Comparison of ENCODE assay signal across 24 cellular contexts in the genomic region with DNA sequence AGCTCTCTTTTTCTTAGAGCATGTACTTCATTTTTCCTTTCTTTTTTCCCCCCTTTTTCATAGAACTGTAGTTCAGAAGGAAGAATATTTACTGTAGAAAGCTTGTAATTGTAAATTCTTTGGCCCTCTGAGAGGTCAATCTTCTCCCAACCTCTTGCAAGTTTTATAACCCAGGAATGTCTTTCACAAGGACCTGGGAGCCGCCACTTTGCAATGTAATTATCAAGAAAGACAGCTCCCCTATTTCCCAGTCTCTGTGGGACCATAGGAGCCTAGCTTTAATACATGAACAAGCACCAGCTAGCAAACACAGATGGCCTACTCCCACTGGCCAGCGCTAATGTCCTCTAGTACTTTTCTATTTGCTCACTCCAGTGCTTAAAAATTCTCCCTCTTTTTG.
"Had no signal": no experiment of that assay in that cellular context is flagged by ENCODE, and none has a peak within 500 bp of the region (broad histone marks: within the 10 kb centered on the region; RNA-seq: fewer than 3 reads in every experiment).

No MANE protein-coding gene starts in this region.

- H3K9me3 ChIP-seq: esophagus muscularis mucosa, ovary, right lobe of liver, thoracic aorta had no signal

- H3K36me3 ChIP-seq: brain microvascular endothelial cell, esophagus muscularis mucosa, heart right ventricle, ovary, right lobe of liver, spleen, thoracic aorta, upper lobe of right lung had no signal

- H3K27ac Mint-ChIP-seq: activated CD4-positive, alpha-beta T cell treated with anti-CD3 and anti-CD28 coated beads, Interleukin-2, amount 10 ng/mL, durations not matched to agents 24 days and 14 days; activated CD8-positive, alpha-beta T cell treated with anti-CD3 and anti-CD28 coated beads for 36 hours; activated naive CD4-positive, alpha-beta T cell treated with anti-CD3 and anti-CD28 coated beads for 36 hours; activated T-cell treated with anti-CD3 and anti-CD28 coated beads, Interleukin-2, amount 50 U/mL, for 24 hours; activated T-helper 2 cell treated with anti-CD3 and anti-CD28 coated beads, Interferon-gamma antibody, Interleukin-2, Interleukin-4, amounts not matched to agents 10 μg/mL and 5 μg/mL and 100 μg/mL, durations not matched to agents 14 hours and 24 hours and 36 hours; dendritic cell treated with granulocyte-macrophage colony-stimulating factor and Interleukin-4, amounts not matched to agents 40 ng/mL and 50 ng/mL, for 4 days; immature natural killer cell had no signal

- H3K9me3 Mint-ChIP-seq: central memory CD8-positive, alpha-beta T cell; immature natural killer cell; stimulated activated naive B cell treated with anti-CD40 and anti-IgM and Interleukin-4, amounts not matched to agents 10 μg/mL and 1 μg/mL and 100 μg/mL, for 72 hours had no signal

- DNase-seq: activated CD4-positive, alpha-beta T cell treated with anti-CD3 and anti-CD28 coated beads, Interleukin-2, amount 10 ng/mL, durations not matched to agents 24 days and 14 days; activated CD8-positive, alpha-beta T cell treated with anti-CD3 and anti-CD28 coated beads for 36 hours; activated naive CD4-positive, alpha-beta T cell treated with anti-CD3 and anti-CD28 coated beads for 36 hours; activated T-cell treated with anti-CD3 and anti-CD28 coated beads, Interleukin-2, amount 50 U/mL, for 24 hours; aorta; brain microvascular endothelial cell; effector CD8-positive, alpha-beta T cell; heart right ventricle; immature natural killer cell; mesendoderm; naive thymus-derived CD4-positive, alpha-beta T cell; ovary; right lobe of liver; spleen; stimulated activated CD4-positive, alpha-beta T cell treated with anti-CD3 and anti-CD28 coated beads, Interleukin-4, amount 100 ng/mL, for 4 hours; stimulated activated naive B cell treated with anti-CD40 and anti-IgM and Interleukin-4, amounts not matched to agents 10 μg/mL and 1 μg/mL and 100 μg/mL, for 72 hours; T-helper 1 cell; T-helper 9 cell; upper lobe of right lung had no signal

- H3K4me3 ChIP-seq: esophagus muscularis mucosa, heart right ventricle, ovary, right lobe of liver, spleen, thoracic aorta, upper lobe of right lung had no signal

- H3K27me3 Mint-ChIP-seq: activated CD4-positive, alpha-beta T cell treated with anti-CD3 and anti-CD28 coated beads, Interleukin-2, amount 10 ng/mL, durations not matched to agents 24 days and 14 days; activated CD8-positive, alpha-beta T cell treated with anti-CD3 and anti-CD28 coated beads for 36 hours; activated T-cell treated with anti-CD3 and anti-CD28 coated beads, Interleukin-2, amount 50 U/mL, for 24 hours; central memory CD8-positive, alpha-beta T cell; naive thymus-derived CD4-positive, alpha-beta T cell; stimulated activated naive B cell treated with anti-CD40 and anti-IgM and Interleukin-4, amounts not matched to agents 10 μg/mL and 1 μg/mL and 100 μg/mL, for 72 hours had no signal

- H3K27ac ChIP-seq: brain microvascular endothelial cell, esophagus muscularis mucosa, heart right ventricle, ovary, right lobe of liver, thoracic aorta, upper lobe of right lung had no signal

- H3K4me1 ChIP-seq: esophagus muscularis mucosa, right lobe of liver, upper lobe of right lung had no signal

- H3K4me3 Mint-ChIP-seq: activated CD4-positive, alpha-beta T cell treated with anti-CD3 and anti-CD28 coated beads, Interleukin-2, amount 10 ng/mL, durations not matched to agents 24 days and 14 days; activated CD8-positive, alpha-beta T cell treated with anti-CD3 and anti-CD28 coated beads for 36 hours; activated naive CD4-positive, alpha-beta T cell treated with anti-CD3 and anti-CD28 coated beads for 36 hours; activated T-cell treated with anti-CD3 and anti-CD28 coated beads, Interleukin-2, amount 50 U/mL, for 24 hours; central memory CD8-positive, alpha-beta T cell; dendritic cell treated with granulocyte-macrophage colony-stimulating factor and Interleukin-4, amounts not matched to agents 40 ng/mL and 50 ng/mL, for 4 days; immature natural killer cell; naive thymus-derived CD4-positive, alpha-beta T cell; stimulated activated naive B cell treated with anti-CD40 and anti-IgM and Interleukin-4, amounts not matched to agents 10 μg/mL and 1 μg/mL and 100 μg/mL, for 72 hours had no signal

- H3K4me1 Mint-ChIP-seq: central memory CD8-positive, alpha-beta T cell; immature natural killer cell had no signal

- H3K36me3 Mint-ChIP-seq: immature natural killer cell; stimulated activated naive B cell treated with anti-CD40 and anti-IgM and Interleukin-4, amounts not matched to agents 10 μg/mL and 1 μg/mL and 100 μg/mL, for 72 hours had no signal

- H3K27me3 ChIP-seq: brain microvascular endothelial cell, esophagus muscularis mucosa, heart right ventricle, ovary, right lobe of liver, spleen, upper lobe of right lung had no signal

- ATAC-seq: activated CD8-positive, alpha-beta T cell treated with anti-CD3 and anti-CD28 coated beads for 36 hours; heart right ventricle; naive thymus-derived CD4-positive, alpha-beta T cell; stimulated activated naive B cell treated with anti-CD40 and anti-IgM and Interleukin-4, amounts not matched to agents 10 μg/mL and 1 μg/mL and 100 μg/mL, for 72 hours; upper lobe of right lung had no signal
